In the genomic region with DNA sequence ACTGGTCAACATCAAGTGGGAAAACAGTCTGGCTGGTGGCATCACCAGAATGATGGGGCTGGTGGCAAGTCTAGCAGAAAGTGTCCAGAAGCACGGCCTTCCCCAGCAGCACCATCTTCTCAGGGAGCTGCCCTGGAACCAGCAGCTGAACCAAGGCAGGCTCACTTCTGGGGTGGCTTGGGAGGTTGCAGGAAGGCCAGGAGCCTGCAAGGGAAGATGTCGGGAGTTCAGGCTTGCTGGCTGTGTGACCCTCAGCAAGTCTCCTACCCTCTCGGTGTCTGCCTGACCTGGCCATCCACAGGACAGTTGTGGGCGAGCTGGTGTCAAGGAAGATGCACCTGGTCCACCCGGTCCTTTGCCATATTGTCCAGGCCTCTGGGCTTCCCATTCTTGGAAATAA, we compare ENCODE assay signal across 2 cellular contexts.
TF ChIP-seq lines count a peak whose summit lies in the region.

No MANE protein-coding gene starts in this region.

TF ChIP-seq in H1, 55 proteins besides CTCF, POLR2A, EP300 and RAD21:
- no peak for TF ChIP-seq TAF7 (optimal IDR thresholded peaks at IDR 0.05; ENCODE audit: borderline replicate concordance, low read depth, low read length)
- TF ChIP-seq POU5F1 (IDR thresholded peaks at IDR 0.05; ENCODE audit: low read depth, low read length): no peak
- no peak for TF ChIP-seq CBX5 (IDR thresholded peaks at IDR 0.05; ENCODE audit: low read depth, low read length)
- TF ChIP-seq CHD2 (IDR thresholded peaks at IDR 0.05; ENCODE audit: low read length): no peak
- no peak for TF ChIP-seq SAP30 (IDR thresholded peaks at IDR 0.05; ENCODE audit: insufficient read depth, insufficient replicate concordance, low read length)
- no peak for TF ChIP-seq SRF (IDR thresholded peaks at IDR 0.05; ENCODE audit: low read depth, low read length)
- no peak for TF ChIP-seq BRCA1 (IDR thresholded peaks at IDR 0.05; ENCODE audit: low read depth, low read length)
- TF ChIP-seq BACH1 (IDR thresholded peaks at IDR 0.05; ENCODE audit: low read length): no peak
- TF ChIP-seq ASH2L (IDR thresholded peaks at IDR 0.05; ENCODE audit: low read length): no peak
- TF ChIP-seq CREB1 (IDR thresholded peaks at IDR 0.05): no peak
- TF ChIP-seq HDAC2 (IDR thresholded peaks at IDR 0.05; ENCODE audit: borderline replicate concordance in 1 of 2, low read depth in 2 of 2, low read length in 2 of 2): no peak
- no peak for TF ChIP-seq TCF12 (IDR thresholded peaks at IDR 0.05; ENCODE audit: low read depth, low read length)
- no peak for TF ChIP-seq RBBP5 (IDR thresholded peaks at IDR 0.05; ENCODE audit: borderline replicate concordance, low read depth, low read length)
TF ChIP-seq in H1: peak in this region for 0.

TF ChIP-seq in HepG2, 621 proteins besides CTCF, POLR2A, EP300 and RAD21:
- TF ChIP-seq, protein P1, sequence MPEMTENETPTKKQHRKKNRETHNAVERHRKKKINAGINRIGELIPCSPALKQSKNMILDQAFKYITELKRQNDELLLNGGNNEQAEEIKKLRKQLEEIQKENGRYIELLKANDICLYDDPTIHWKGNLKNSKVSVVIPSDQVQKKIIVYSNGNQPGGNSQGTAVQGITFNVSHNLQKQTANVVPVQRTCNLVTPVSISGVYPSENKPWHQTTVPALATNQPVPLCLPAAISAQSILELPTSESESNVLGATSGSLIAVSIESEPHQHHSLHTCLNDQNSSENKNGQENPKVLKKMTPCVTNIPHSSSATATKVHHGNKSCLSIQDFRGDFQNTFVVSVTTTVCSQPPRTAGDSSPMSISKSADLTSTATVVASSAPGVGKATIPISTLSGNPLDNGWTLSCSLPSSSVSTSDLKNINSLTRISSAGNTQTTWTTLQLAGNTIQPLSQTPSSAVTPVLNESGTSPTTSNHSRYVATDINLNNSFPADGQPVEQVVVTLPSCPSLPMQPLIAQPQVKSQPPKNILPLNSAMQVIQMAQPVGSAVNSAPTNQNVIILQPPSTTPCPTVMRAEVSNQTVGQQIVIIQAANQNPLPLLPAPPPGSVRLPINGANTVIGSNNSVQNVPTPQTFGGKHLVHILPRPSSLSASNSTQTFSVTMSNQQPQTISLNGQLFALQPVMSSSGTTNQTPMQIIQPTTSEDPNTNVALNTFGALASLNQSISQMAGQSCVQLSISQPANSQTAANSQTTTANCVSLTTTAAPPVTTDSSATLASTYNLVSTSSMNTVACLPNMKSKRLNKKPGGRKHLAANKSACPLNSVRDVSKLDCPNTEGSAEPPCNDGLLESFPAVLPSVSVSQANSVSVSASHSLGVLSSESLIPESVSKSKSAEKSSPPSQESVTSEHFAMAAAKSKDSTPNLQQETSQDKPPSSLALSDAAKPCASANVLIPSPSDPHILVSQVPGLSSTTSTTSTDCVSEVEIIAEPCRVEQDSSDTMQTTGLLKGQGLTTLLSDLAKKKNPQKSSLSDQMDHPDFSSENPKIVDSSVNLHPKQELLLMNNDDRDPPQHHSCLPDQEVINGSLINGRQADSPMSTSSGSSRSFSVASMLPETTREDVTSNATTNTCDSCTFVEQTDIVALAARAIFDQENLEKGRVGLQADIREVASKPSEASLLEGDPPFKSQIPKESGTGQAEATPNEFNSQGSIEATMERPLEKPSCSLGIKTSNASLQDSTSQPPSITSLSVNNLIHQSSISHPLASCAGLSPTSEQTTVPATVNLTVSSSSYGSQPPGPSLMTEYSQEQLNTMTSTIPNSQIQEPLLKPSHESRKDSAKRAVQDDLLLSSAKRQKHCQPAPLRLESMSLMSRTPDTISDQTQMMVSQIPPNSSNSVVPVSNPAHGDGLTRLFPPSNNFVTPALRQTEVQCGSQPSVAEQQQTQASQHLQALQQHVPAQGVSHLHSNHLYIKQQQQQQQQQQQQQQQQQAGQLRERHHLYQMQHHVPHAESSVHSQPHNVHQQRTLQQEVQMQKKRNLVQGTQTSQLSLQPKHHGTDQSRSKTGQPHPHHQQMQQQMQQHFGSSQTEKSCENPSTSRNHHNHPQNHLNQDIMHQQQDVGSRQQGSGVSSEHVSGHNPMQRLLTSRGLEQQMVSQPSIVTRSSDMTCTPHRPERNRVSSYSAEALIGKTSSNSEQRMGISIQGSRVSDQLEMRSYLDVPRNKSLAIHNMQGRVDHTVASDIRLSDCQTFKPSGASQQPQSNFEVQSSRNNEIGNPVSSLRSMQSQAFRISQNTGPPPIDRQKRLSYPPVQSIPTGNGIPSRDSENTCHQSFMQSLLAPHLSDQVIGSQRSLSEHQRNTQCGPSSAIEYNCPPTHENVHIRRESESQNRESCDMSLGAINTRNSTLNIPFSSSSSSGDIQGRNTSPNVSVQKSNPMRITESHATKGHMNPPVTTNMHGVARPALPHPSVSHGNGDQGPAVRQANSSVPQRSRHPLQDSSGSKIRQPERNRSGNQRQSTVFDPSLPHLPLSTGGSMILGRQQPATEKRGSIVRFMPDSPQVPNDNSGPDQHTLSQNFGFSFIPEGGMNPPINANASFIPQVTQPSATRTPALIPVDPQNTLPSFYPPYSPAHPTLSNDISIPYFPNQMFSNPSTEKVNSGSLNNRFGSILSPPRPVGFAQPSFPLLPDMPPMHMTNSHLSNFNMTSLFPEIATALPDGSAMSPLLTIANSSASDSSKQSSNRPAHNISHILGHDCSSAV (CRISPR knock-in tag; IDR thresholded peaks at IDR 0.05; ENCODE audit: borderline replicate concordance): no peak
- peak; percentile 68 for TF ChIP-seq ZNF768 (CRISPR knock-in tag; IDR thresholded peaks at IDR 0.05)
- TF ChIP-seq, protein P2, sequence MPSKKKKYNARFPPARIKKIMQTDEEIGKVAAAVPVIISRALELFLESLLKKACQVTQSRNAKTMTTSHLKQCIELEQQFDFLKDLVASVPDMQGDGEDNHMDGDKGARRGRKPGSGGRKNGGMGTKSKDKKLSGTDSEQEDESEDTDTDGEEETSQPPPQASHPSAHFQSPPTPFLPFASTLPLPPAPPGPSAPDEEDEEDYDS (CRISPR knock-in tag; IDR thresholded peaks at IDR 0.05): no peak
TF ChIP-seq in HepG2: peak in this region for 1.
